Comparison of ENCODE assay signal across 9 cellular contexts in genomic region chrX:50579955-50580354, GRCh38.
DNase-seq lines count a peak whose midpoint lies in the region; ATAC-seq and TF ChIP-seq lines count a peak whose summit lies in the region.
"Had no signal": no experiment of that assay in that cellular context is flagged by ENCODE, and none has a peak within 500 bp of the region (broad histone marks: within the 10 kb centered on the region; RNA-seq: fewer than 3 reads in every experiment).

No MANE protein-coding gene starts in this region.

- BruUV-seq in OCI-LY7 (replicated peaks; lab: Mats Ljungman, UMichigan), result no TSS peak

- in situ Hi-C loops in brain microvascular endothelial cell (cut with HindIII; ENCODE audit: low pct_ligation_motif_present, low sequenced_read_pairs), result no loop called here

- H3K9me3 ChIP-seq in OCI-LY7 (ENCODE audit: low read length) (no peaks in the 10 kb centered on the region), left lung (no peaks in the 10 kb centered on the region)
- H3K9me3 ChIP-seq: ovary had no signal

- peak; percentile 85 for ATAC-seq in left lung
- no peak for ATAC-seq in HG02642 (IDR thresholded peaks at IDR 0.05; ENCODE audit: poor library complexity, unreplicated experiment)

- no peak overlapping the region for H3K4me2 ChIP-seq in OCI-LY7 (ENCODE audit: low read length)

- no peaks in the 10 kb centered on the region for H3K79me2 ChIP-seq in OCI-LY7 (ENCODE audit: insufficient read depth, low read depth, low read length)

- no peak overlapping the region for H3K4me3 ChIP-seq in OCI-LY7 (ENCODE audit: low read depth, low read length, poor library complexity, severe bottlenecking)
- H3K4me3 ChIP-seq in brain microvascular endothelial cell (ENCODE audit: low read depth, low read length), result no peak overlapping the region
- no peak overlapping the region for H3K4me3 ChIP-seq in left lung
- H3K4me3 ChIP-seq: ovary had no signal

- no peaks in the 10 kb centered on the region for H3K36me3 ChIP-seq in OCI-LY7 (ENCODE audit: insufficient read depth, low read length)
- no peaks in the 10 kb centered on the region for H3K36me3 ChIP-seq in brain microvascular endothelial cell (replicated peaks)
- no peaks in the 10 kb centered on the region for H3K36me3 ChIP-seq in left lung
- H3K36me3 ChIP-seq: ovary had no signal

- DNase-seq in AML-193 (lab: John Stamatoyannopoulos, UW) (peak; percentile 29 to 32), HK-2 (ENCODE audit: unreplicated experiment) (peak; percentile 14), OCI-LY7 (ENCODE audit: low spot score) (peak; percentile 67), brain microvascular endothelial cell (peak; percentile 48), left lung (no peak), superior temporal gyrus (ENCODE audit: extremely low spot score) (peak; percentile 74)

- H3K27ac ChIP-seq in OCI-LY7 (ENCODE audit: low read depth, low read length, poor library complexity, severe bottlenecking) (no peak overlapping the region), brain microvascular endothelial cell (no peak overlapping the region), left lung (no peak overlapping the region)
- H3K27ac ChIP-seq: ovary had no signal

- H3K27me3 ChIP-seq in brain microvascular endothelial cell (replicated peaks), result no peaks in the 10 kb centered on the region
- peaks cover 0 to 3% of the 10 kb centered on the region in 2 donors for H3K27me3 ChIP-seq in left lung
- H3K27me3 ChIP-seq: ovary had no signal

- H3K9me2 ChIP-seq in OCI-LY7 (ENCODE audit: insufficient read depth, low read length), result no peaks in the 10 kb centered on the region

- CTCF ChIA-PET in OCI-LY7 (lab: Charles Lee; ENCODE audit: unreplicated experiment), result no interaction called here

- H3K4me1 ChIP-seq in OCI-LY7 (ENCODE audit: insufficient read depth, low read length, poor library complexity, severe bottlenecking), result no peaks in the 10 kb centered on the region
- no peaks in the 10 kb centered on the region for H3K4me1 ChIP-seq in left lung

- H2AFZ ChIP-seq in OCI-LY7 (ENCODE audit: low read length), result no peak overlapping the region

- no peaks in the 10 kb centered on the region for H4K20me1 ChIP-seq in OCI-LY7 (ENCODE audit: insufficient read depth, low read length)

- POLR2A ChIA-PET in OCI-LY7 (lab: Charles Lee), result no interaction called here

- TF ChIP-seq CTCF in GM12872 (IDR thresholded peaks at IDR 0.05; ENCODE audit: insufficient read depth, low read depth, low read length) (peak; percentile 51; the same call in 1 of the 3 replicates), OCI-LY7 (conservative IDR thresholded peaks at IDR 0.05; ENCODE audit: low read length) (peak; percentile 76), brain microvascular endothelial cell (IDR thresholded peaks at IDR 0.05; ENCODE audit: low read depth, low read length, missing control alignments) (peak; percentile 65), left lung (IDR thresholded peaks at IDR 0.05) (peak; percentile 42 to 57)

- intact Hi-C loops in OCI-LY7 (cut with micrococcal nuclease; ENCODE audit: unreplicated experiment), result loop anchor here (1.0 kb wide), 1 partner anchor 665 kb away; no protein-coding TSS in a partner anchor
- intact Hi-C loops in left lung (cut with DNase I), result no loop called here

Comparison
In these comparisons a context has a peak if more than half of its experiments do, and no peak if none do; other contexts are left out.
1. DNase-seq: peak in AML-193 (2 of 2), HK-2 (single experiment), OCI-LY7 (single experiment), brain microvascular endothelial cell (single experiment) and superior temporal gyrus (single experiment); none in left lung (0 of 2).
2. Peak in every context shown above with its lines, with median percentiles within 50 percentile points of each other: CTCF ChIP-seq.